Comparison of ENCODE assay signal across 23 cellular contexts in the genomic region with DNA sequence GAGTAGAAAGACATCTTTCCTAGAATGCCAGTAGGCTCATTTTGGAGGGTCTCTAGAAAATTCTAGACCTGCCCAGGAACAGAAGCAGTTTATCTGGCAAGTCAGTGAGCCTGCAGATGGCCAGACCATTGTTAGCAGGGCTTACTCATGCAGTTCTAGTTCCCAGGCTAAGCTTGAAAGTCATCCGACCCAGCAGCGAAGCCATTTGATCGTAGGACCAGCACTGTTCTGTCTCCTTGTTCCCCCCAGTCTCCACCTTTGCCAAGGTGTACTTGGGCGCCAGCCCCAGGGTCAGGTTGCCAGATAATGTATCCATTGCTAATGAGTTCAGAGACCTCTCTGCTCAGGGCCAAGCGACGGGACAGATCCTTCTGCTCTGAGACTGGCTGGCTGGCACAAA.
DNase-seq lines count a peak whose midpoint lies in the region; ATAC-seq and TF ChIP-seq lines count a peak whose summit lies in the region.
"Had no signal": no experiment of that assay in that cellular context is flagged by ENCODE, and none has a peak within 500 bp of the region (broad histone marks: within the 10 kb centered on the region; RNA-seq: fewer than 3 reads in every experiment).

No MANE protein-coding gene starts in this region.

- H3K9me3 ChIP-seq in lower lobe of right lung, result no peaks in the 10 kb centered on the region
- no peaks in the 10 kb centered on the region for H3K9me3 ChIP-seq in spleen
- no peaks in the 10 kb centered on the region for H3K9me3 ChIP-seq in A673 (ENCODE audit: low read depth, low read length, poor library complexity, severe bottlenecking)
- H3K9me3 ChIP-seq: SJCRH30 had no signal

- H3K27ac ChIP-seq in lower lobe of right lung (peak overlapping the region; percentile 32), spleen (peak overlapping the region in 6 of 8 donors; percentile 19 to 58 (median 33)), A673 (ENCODE audit: low read depth, low read length, poor library complexity, severe bottlenecking) (no peak overlapping the region)
- H3K27ac ChIP-seq: SJCRH30 had no signal

- WGBS in spleen, 5 donors, result 84 to 91% (median 90%) methylated on average over 5 to 6 of the region's 6 CpGs

- H3K36me3 ChIP-seq in lower lobe of right lung, result peaks cover 88% of the 10 kb centered on the region
- peaks cover 0 to 38% (median 20%) of the 10 kb centered on the region in 6 donors for H3K36me3 ChIP-seq in spleen
- no peaks in the 10 kb centered on the region for H3K36me3 ChIP-seq in A673 (ENCODE audit: insufficient read depth, low read length, poor library complexity, severe bottlenecking)
- H3K36me3 ChIP-seq: SJCRH30 had no signal

- BruUV-seq in A673 (replicated peaks; lab: Mats Ljungman, UMichigan), result no TSS peak

- DNase-seq in NCI-H1694 (lab: John Stamatoyannopoulos, UW), result peak; percentile 35
- DNase-seq in dermis blood vessel endothelial cell, result peak; percentile 74
- no peak for DNase-seq in lower lobe of right lung
- DNase-seq in spleen, result no peak
- DNase-seq in NCI-H2171 (lab: John Stamatoyannopoulos, UW), result no peak
- no peak for DNase-seq in A673 (ENCODE audit: low spot score)
- DNase-seq: activated CD4-positive, alpha-beta T cell treated with anti-CD3 and anti-CD28 coated beads for 48 hours; activated naive CD4-positive, alpha-beta T cell treated with anti-CD3 and anti-CD28 coated beads, Interleukin-2, amount 50 U/mL, for 16 hours; activated T-cell treated with anti-CD3 and anti-CD28 coated beads, Interleukin-2, amount 50 U/mL, for 72 hours; CD8-positive, alpha-beta T cell; central memory CD4-positive, alpha-beta T cell; effector CD4-positive, alpha-beta T cell; GDM1; islet precursor cell; Karpas-422; mesendoderm; MV-4-11; NCI-H1930; SJCRH30; stimulated activated CD4-positive, alpha-beta T cell treated with anti-CD3 and anti-CD28 coated beads, Interleukin-15, amount 100 ng/mL, for 24 hours; stimulated activated CD8-positive, alpha-beta memory T cell treated with anti-CD3 and anti-CD28 coated beads, Interleukin-4, amount 100 ng/mL, for 48 hours had no signal

- intact Hi-C loops in lower lobe of right lung (cut with DNase I) (no loop called here), spleen (cut with DNase I; ENCODE audit: low total_unique reads) (loop anchor here (10.0 kb wide), 2 partner anchors 302 to 342 kb away; no protein-coding TSS in a partner anchor), A673 (cut with micrococcal nuclease; ENCODE audit: unreplicated experiment) (loop anchor here (5.0 kb wide), 2 partner anchors 375 to 725 kb away; no protein-coding TSS in a partner anchor)

- H3K4me1 ChIP-seq in lower lobe of right lung (peaks cover 79% of the 10 kb centered on the region), spleen (peaks cover 8 to 80% (median 31%) of the 10 kb centered on the region in 6 donors), A673 (ENCODE audit: insufficient read depth, low read length, poor library complexity, severe bottlenecking) (no peaks in the 10 kb centered on the region)

- no peak for TF ChIP-seq POLR2A in spleen (IDR thresholded peaks at IDR 0.05)

- no peak for TF ChIP-seq CTCF in lower lobe of right lung (IDR thresholded peaks at IDR 0.05)
- no peak for TF ChIP-seq CTCF in spleen (IDR thresholded peaks at IDR 0.05 in 8 of 11, conservative IDR thresholded peaks at IDR 0.05 in 3 of 11)
- TF ChIP-seq CTCF in A673 (conservative IDR thresholded peaks at IDR 0.05; ENCODE audit: low read depth, low read length), result no peak

- H3K4me3 ChIP-seq in lower lobe of right lung, result no peak overlapping the region
- no peak overlapping the region for H3K4me3 ChIP-seq in spleen
- H3K4me3 ChIP-seq in A673 (ENCODE audit: low read depth, low read length, poor library complexity, severe bottlenecking), result no peak overlapping the region
- H3K4me3 ChIP-seq: SJCRH30 had no signal

- ATAC-seq in lower lobe of right lung (no peak), GM21737 (IDR thresholded peaks at IDR 0.05; ENCODE audit: unreplicated experiment) (no peak)
- ATAC-seq: activated T-cell treated with anti-CD3 and anti-CD28 coated beads, Interleukin-2, amount 50 U/mL, for 72 hours; CD8-positive, alpha-beta T cell; Panc1 had no signal

- POLR2A ChIA-PET in A673 (lab: Charles Lee; ENCODE audit: low non-redundant PET), result no interaction called here

- no peaks in the 10 kb centered on the region for H3K27me3 ChIP-seq in lower lobe of right lung (ENCODE audit: low read depth)
- H3K27me3 ChIP-seq in spleen (replicated peaks in 1 of 7), result no peaks in the 10 kb centered on the region
- no peaks in the 10 kb centered on the region for H3K27me3 ChIP-seq in A673 (replicated peaks; ENCODE audit: insufficient read depth, low read depth, low read length, poor library complexity)
- H3K27me3 ChIP-seq: SJCRH30 had no signal

- CTCF ChIA-PET in A673 (lab: Charles Lee), result interaction anchor here (1.3 kb wide), 1 partner anchor 356 kb away, joined by 3 read pairs; no protein-coding TSS in a partner anchor

Comparison
In these comparisons a context has a peak if more than half of its experiments do, and no peak if none do; other contexts are left out.
1. DNase-seq: peak in NCI-H1694 (single experiment) and dermis blood vessel endothelial cell (single experiment); none in lower lobe of right lung (single experiment), spleen (single experiment), NCI-H2171 (single experiment) and A673 (single experiment).